Comparison of ENCODE assay signal across 9 cellular contexts in the genomic region with DNA sequence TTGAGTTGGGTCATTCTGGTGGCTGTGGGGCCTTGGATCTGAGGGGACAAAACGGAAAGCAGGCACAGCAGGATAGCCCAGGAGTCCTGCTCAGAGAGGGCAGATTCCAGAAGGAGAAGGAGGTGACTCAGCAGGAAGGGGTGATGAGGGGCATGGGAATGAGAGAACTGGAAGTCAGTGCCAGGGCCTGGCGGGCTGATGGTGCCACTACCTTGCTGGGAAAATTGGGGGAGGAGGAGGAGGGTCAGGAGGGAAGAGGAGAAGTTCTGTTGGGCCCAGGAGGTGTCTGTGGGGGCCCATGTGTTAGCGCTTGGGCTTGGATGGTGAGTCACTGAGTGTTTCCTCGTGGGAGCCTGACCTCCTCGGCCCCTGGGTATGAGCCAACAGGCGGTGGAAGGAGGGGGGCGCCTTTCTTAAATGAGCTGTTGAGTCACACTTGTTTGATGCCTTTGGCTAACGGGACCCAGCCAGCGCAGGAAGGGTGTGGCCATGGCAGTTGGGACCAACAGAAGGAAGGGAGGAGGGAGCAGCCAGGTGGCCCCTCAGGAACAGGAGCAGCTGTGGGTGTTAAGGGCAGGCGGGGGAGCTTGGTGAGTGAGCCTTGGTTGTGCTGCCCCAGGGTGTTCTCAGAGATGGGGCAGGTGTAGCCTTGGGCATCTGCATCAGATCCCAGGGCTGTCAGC.
DNase-seq lines count a peak whose midpoint lies in the region; ATAC-seq and TF ChIP-seq lines count a peak whose summit lies in the region.
"Had no signal": no experiment of that assay in that cellular context is flagged by ENCODE, and none has a peak within 500 bp of the region (broad histone marks: within the 10 kb centered on the region; RNA-seq: fewer than 3 reads in every experiment).

No MANE protein-coding gene starts in this region.

- CTCF ChIA-PET in mammary epithelial cell (lab: Charles Lee; ENCODE audit: low non-redundant PET): no interaction called here

- dilution Hi-C loops in mammary epithelial cell (cut with HindIII; ENCODE audit: low sequenced_read_pairs): loop anchor here (5.0 kb wide), 1 partner anchor 54 kb away; no protein-coding TSS in a partner anchor

- intact Hi-C loops in mammary epithelial cell (cut with micrococcal nuclease): no loop called here

- TF ChIP-seq CTCF in mammary epithelial cell (conservative IDR thresholded peaks at IDR 0.05 in 1 of 2, IDR thresholded peaks at IDR 0.05 in 1 of 2; ENCODE audit: extremely low read depth in 1 of 2, insufficient read depth in 1 of 2, low read depth in 1 of 2, low read length in 2 of 2): peak in 1 of 2 donors; percentile 0
- TF ChIP-seq CTCF in lung (IDR thresholded peaks at IDR 0.05; ENCODE audit: control extremely low read depth, extremely low read depth): no peak

- H2AFZ ChIP-seq in mammary epithelial cell (ENCODE audit: low read depth, low read length): peak overlapping the region; percentile 54

- H3K27ac ChIP-seq in mammary epithelial cell (ENCODE audit: insufficient read depth, low read depth, low read length) (peak overlapping the region; percentile 61), lung (ENCODE audit: low read depth in 1 of 2, low read length in 1 of 2) (peak overlapping the region; percentile 85 to 86)
- H3K27ac ChIP-seq: right lobe of liver had no signal

- 0% methylated on average over 8 of the region's 10 CpGs for WGBS in mammary epithelial cell (ENCODE audit: low coverage, missing lambda C conversion rate)
- 21 to 35% methylated on average over 10 of the region's 10 CpGs for WGBS in lung, 2 donors

- TF ChIP-seq EP300 in Ishikawa (IDR thresholded peaks at IDR 0.05; ENCODE audit: borderline replicate concordance): peak; percentile 15; the same call in 1 of the 2 replicates

- peak overlapping the region; percentile 1 for H3K9ac ChIP-seq in mammary epithelial cell (ENCODE audit: insufficient read depth, low read length)

- H3K9me3 ChIP-seq in mammary epithelial cell (replicated peaks; ENCODE audit: insufficient read depth, low read length) (no peaks in the 10 kb centered on the region), lung (ENCODE audit: control insufficient read depth in 2 of 2, insufficient read depth in 1 of 2, low read length in 1 of 2) (no peaks in the 10 kb centered on the region)
- H3K9me3 ChIP-seq: right lobe of liver had no signal

- peak overlapping the region; percentile 49 for H3K4me2 ChIP-seq in mammary epithelial cell (ENCODE audit: insufficient read depth, low read depth, low read length)

- H3K4me1 ChIP-seq in mammary epithelial cell (ENCODE audit: insufficient read depth, low read length) (peaks cover 39% of the 10 kb centered on the region), lung (ENCODE audit: control insufficient read depth in 2 of 2, insufficient read depth in 2 of 2, low read length in 2 of 2) (peaks cover 19 to 36% of the 10 kb centered on the region in 2 donors)

- H3K79me2 ChIP-seq in mammary epithelial cell (ENCODE audit: insufficient read depth, low read length): peaks cover 29% of the 10 kb centered on the region

- peak; percentile 90 for DNase-seq in A172 (ENCODE audit: low spot score)
- peak; percentile 84 for DNase-seq in mammary epithelial cell
- DNase-seq in lung (ENCODE audit: low spot score): peak; percentile 85
- no peak for DNase-seq in medulla oblongata (ENCODE audit: extremely low spot score)
- DNase-seq in GM19240 (ENCODE audit: insufficient read length, low spot score): no peak

- no peaks in the 10 kb centered on the region for H3K27me3 ChIP-seq in mammary epithelial cell (ENCODE audit: insufficient read depth, low read length)
- H3K27me3 ChIP-seq in lung (ENCODE audit: control insufficient read depth, insufficient read depth): no peaks in the 10 kb centered on the region
- H3K27me3 ChIP-seq: right lobe of liver had no signal

- TF ChIP-seq RAD21 in Ishikawa (IDR thresholded peaks at IDR 0.05; ENCODE audit: low read depth): no peak

- BruUV-seq in mammary epithelial cell (replicated peaks; lab: Mats Ljungman, UMichigan): no TSS peak

- no peaks in the 10 kb centered on the region for H4K20me1 ChIP-seq in mammary epithelial cell (ENCODE audit: insufficient read depth, low read length)

- in situ Hi-C loops in mammary epithelial cell (cut with MboI; ENCODE audit: low sequenced_read_pairs in 2 of 2): no loop called here

- H3K36me3 ChIP-seq in mammary epithelial cell (ENCODE audit: insufficient read depth, low read length): peaks cover 6% of the 10 kb centered on the region
- peaks cover 0 to 10% of the 10 kb centered on the region in 2 donors for H3K36me3 ChIP-seq in lung (ENCODE audit: control insufficient read depth in 2 of 2, insufficient read depth in 2 of 2, low read length in 2 of 2)
- H3K36me3 ChIP-seq: right lobe of liver had no signal

- H3K4me3 ChIP-seq in mammary epithelial cell (replicated peaks in 1 of 3; ENCODE audit: insufficient read depth in 1 of 3, low read depth in 2 of 3, low read length in 3 of 3) (no peak overlapping the region), lung (no peak overlapping the region)
- H3K4me3 ChIP-seq: right lobe of liver had no signal

- ATAC-seq in lung (ENCODE audit: insufficient read depth, low FRiP score): peak; percentile 77
- no peak for ATAC-seq in activated CD4-positive, CD25-positive, alpha-beta regulatory T cell treated with anti-CD3 and anti-CD28 coated beads, Interleukin-2, amount 50 U/mL, for 24 hours
- no peak for ATAC-seq in HG03097 (IDR thresholded peaks at IDR 0.05; ENCODE audit: low FRiP score, unreplicated experiment)

TF ChIP-seq in Ishikawa, 13 proteins besides CTCF, POLR2A, EP300 and RAD21:
- TF ChIP-seq CREB1 (IDR thresholded peaks at IDR 0.05; ENCODE audit: low read depth) (no peak), YY1 (IDR thresholded peaks at IDR 0.05; ENCODE audit: low read depth) (no peak), ZBTB7A (IDR thresholded peaks at IDR 0.05; ENCODE audit: low read depth) (no peak; the same call in 1 of the 2 replicates), EGR1 (IDR thresholded peaks at IDR 0.05) (no peak), TEAD4 (IDR thresholded peaks at IDR 0.05) (no peak), FOXM1 (IDR thresholded peaks at IDR 0.05; ENCODE audit: borderline replicate concordance, low read depth) (no peak), CEBPB (IDR thresholded peaks at IDR 0.05) (no peak; the same call in 1 of the 2 replicates), NFIC (IDR thresholded peaks at IDR 0.05) (peak; percentile 74), TAF1 (IDR thresholded peaks at IDR 0.05; ENCODE audit: low read depth) (no peak), TCF12 (IDR thresholded peaks at IDR 0.05; ENCODE audit: low read depth) (peak; percentile 56; the same call in 1 of the 2 replicates)
- TF ChIP-seq, protein P1, sequence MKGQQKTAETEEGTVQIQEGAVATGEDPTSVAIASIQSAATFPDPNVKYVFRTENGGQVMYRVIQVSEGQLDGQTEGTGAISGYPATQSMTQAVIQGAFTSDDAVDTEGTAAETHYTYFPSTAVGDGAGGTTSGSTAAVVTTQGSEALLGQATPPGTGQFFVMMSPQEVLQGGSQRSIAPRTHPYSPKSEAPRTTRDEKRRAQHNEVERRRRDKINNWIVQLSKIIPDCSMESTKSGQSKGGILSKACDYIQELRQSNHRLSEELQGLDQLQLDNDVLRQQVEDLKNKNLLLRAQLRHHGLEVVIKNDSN (IDR thresholded peaks at IDR 0.05): no peak
- TF ChIP-seq, protein P2, sequence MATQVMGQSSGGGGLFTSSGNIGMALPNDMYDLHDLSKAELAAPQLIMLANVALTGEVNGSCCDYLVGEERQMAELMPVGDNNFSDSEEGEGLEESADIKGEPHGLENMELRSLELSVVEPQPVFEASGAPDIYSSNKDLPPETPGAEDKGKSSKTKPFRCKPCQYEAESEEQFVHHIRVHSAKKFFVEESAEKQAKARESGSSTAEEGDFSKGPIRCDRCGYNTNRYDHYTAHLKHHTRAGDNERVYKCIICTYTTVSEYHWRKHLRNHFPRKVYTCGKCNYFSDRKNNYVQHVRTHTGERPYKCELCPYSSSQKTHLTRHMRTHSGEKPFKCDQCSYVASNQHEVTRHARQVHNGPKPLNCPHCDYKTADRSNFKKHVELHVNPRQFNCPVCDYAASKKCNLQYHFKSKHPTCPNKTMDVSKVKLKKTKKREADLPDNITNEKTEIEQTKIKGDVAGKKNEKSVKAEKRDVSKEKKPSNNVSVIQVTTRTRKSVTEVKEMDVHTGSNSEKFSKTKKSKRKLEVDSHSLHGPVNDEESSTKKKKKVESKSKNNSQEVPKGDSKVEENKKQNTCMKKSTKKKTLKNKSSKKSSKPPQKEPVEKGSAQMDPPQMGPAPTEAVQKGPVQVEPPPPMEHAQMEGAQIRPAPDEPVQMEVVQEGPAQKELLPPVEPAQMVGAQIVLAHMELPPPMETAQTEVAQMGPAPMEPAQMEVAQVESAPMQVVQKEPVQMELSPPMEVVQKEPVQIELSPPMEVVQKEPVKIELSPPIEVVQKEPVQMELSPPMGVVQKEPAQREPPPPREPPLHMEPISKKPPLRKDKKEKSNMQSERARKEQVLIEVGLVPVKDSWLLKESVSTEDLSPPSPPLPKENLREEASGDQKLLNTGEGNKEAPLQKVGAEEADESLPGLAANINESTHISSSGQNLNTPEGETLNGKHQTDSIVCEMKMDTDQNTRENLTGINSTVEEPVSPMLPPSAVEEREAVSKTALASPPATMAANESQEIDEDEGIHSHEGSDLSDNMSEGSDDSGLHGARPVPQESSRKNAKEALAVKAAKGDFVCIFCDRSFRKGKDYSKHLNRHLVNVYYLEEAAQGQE (IDR thresholded peaks at IDR 0.05; ENCODE audit: low read depth): no peak
- TF ChIP-seq, protein P3, sequence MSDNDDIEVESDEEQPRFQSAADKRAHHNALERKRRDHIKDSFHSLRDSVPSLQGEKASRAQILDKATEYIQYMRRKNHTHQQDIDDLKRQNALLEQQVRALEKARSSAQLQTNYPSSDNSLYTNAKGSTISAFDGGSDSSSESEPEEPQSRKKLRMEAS (IDR thresholded peaks at IDR 0.05): peak; percentile 0; the same call in 1 of the 2 replicates

Comparison
In these comparisons a context has a peak if more than half of its experiments do, and no peak if none do; other contexts are left out.
1. DNase-seq: peak in A172 (single experiment), mammary epithelial cell (single experiment) and lung (single experiment); none in medulla oblongata (single experiment) and GM19240 (single experiment).